In genomic region chr17:1716076-1716911, GRCh38 we compare ENCODE assay signal across 1 cellular context.
A peak's percentile ranks its signal among the peaks of the same experiment; 100 is the strongest.
TF ChIP-seq lines count a peak whose summit lies in the region.

No MANE protein-coding gene starts in this region.

TF ChIP-seq in HepG2, 621 proteins besides CTCF, POLR2A, EP300 and RAD21 (continued from another document and continues in another):
- TF ChIP-seq NR0B2 (CRISPR knock-in tag; IDR thresholded peaks at IDR 0.05), result peak; percentile 52; the same call in 1 of the 2 replicates
- no peak for TF ChIP-seq TCF7L2 (IDR thresholded peaks at IDR 0.05; ENCODE audit: low read depth, low read length)
- 0 out of 2 replicates have a peak, but pooled peaks have one; percentile 24 for TF ChIP-seq KLF9 (CRISPR knock-in tag; IDR thresholded peaks at IDR 0.05; ENCODE audit: low read depth)
- TF ChIP-seq LBX2 (CRISPR knock-in tag; IDR thresholded peaks at IDR 0.05; ENCODE audit: borderline replicate concordance), result no peak
- peak; percentile 68; the same call in 1 of the 2 replicates for TF ChIP-seq DMAP1 (CRISPR knock-in tag; IDR thresholded peaks at IDR 0.05)
- no peak; the same call in 1 of the 2 replicates for TF ChIP-seq ZNF749 (CRISPR knock-in tag; IDR thresholded peaks at IDR 0.05; ENCODE audit: borderline replicate concordance)
- peak; percentile 94 for TF ChIP-seq MXD3 (CRISPR knock-in tag; IDR thresholded peaks at IDR 0.05)
- no peak for TF ChIP-seq CC2D1A (CRISPR knock-in tag; IDR thresholded peaks at IDR 0.05)
- no peak for TF ChIP-seq MTF1 (CRISPR knock-in tag; IDR thresholded peaks at IDR 0.05)
- no peak for TF ChIP-seq DPF2 (CRISPR knock-in tag; IDR thresholded peaks at IDR 0.05; ENCODE audit: borderline replicate concordance, low read depth)
- TF ChIP-seq GATAD2A (CRISPR knock-in tag; IDR thresholded peaks at IDR 0.05), result no peak
- TF ChIP-seq MYC (CRISPR knock-in tag; IDR thresholded peaks at IDR 0.05; ENCODE audit: borderline replicate concordance), result peak; percentile 56; the same call in 1 of the 2 replicates
- TF ChIP-seq, protein P1, sequence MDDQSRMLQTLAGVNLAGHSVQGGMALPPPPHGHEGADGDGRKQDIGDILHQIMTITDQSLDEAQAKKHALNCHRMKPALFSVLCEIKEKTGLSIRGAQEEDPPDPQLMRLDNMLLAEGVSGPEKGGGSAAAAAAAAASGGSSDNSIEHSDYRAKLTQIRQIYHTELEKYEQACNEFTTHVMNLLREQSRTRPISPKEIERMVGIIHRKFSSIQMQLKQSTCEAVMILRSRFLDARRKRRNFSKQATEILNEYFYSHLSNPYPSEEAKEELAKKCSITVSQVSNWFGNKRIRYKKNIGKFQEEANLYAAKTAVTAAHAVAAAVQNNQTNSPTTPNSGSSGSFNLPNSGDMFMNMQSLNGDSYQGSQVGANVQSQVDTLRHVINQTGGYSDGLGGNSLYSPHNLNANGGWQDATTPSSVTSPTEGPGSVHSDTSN (CRISPR knock-in tag; IDR thresholded peaks at IDR 0.05; ENCODE audit: borderline replicate concordance), result peak; percentile 40; the same call in 1 of the 2 replicates
- 0 out of 2 replicates have a peak, but pooled peaks have one; percentile 73 for TF ChIP-seq ZBTB4 (CRISPR knock-in tag; IDR thresholded peaks at IDR 0.05; ENCODE audit: borderline replicate concordance)
- no peak for TF ChIP-seq ZNF331 (CRISPR knock-in tag; IDR thresholded peaks at IDR 0.05)
- TF ChIP-seq, protein P2, sequence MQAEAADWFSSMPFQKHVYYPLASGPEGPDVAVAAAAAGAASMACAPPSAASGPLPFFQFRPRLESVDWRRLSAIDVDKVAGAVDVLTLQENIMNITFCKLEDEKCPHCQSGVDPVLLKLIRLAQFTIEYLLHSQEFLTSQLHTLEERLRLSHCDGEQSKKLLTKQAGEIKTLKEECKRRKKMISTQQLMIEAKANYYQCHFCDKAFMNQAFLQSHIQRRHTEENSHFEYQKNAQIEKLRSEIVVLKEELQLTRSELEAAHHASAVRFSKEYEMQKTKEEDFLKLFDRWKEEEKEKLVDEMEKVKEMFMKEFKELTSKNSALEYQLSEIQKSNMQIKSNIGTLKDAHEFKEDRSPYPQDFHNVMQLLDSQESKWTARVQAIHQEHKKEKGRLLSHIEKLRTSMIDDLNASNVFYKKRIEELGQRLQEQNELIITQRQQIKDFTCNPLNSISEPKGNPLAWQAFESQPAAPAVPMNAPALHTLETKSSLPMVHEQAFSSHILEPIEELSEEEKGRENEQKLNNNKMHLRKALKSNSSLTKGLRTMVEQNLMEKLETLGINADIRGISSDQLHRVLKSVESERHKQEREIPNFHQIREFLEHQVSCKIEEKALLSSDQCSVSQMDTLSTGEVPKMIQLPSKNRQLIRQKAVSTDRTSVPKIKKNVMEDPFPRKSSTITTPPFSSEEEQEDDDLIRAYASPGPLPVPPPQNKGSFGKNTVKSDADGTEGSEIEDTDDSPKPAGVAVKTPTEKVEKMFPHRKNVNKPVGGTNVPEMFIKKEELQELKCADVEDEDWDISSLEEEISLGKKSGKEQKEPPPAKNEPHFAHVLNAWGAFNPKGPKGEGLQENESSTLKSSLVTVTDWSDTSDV (CRISPR knock-in tag; IDR thresholded peaks at IDR 0.05), result no peak
- TF ChIP-seq ZBTB42 (CRISPR knock-in tag; IDR thresholded peaks at IDR 0.05), result no peak
- no peak for TF ChIP-seq HIC2 (CRISPR knock-in tag; IDR thresholded peaks at IDR 0.05; ENCODE audit: low read depth)
- no peak for TF ChIP-seq MATR3 (CRISPR knock-in tag; IDR thresholded peaks at IDR 0.05)
- peak; percentile 88; the same call in 1 of the 2 replicates for TF ChIP-seq POLR2AphosphoS2 (IDR thresholded peaks at IDR 0.05; ENCODE audit: low read depth, low read length)
- TF ChIP-seq, protein P3, sequence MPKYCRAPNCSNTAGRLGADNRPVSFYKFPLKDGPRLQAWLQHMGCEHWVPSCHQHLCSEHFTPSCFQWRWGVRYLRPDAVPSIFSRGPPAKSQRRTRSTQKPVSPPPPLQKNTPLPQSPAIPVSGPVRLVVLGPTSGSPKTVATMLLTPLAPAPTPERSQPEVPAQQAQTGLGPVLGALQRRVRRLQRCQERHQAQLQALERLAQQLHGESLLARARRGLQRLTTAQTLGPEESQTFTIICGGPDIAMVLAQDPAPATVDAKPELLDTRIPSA (CRISPR knock-in tag; IDR thresholded peaks at IDR 0.05; ENCODE audit: borderline replicate concordance), result no peak
- TF ChIP-seq ZFP90 (CRISPR knock-in tag; IDR thresholded peaks at IDR 0.05; ENCODE audit: borderline replicate concordance), result no peak; the same call in 1 of the 2 replicates
- TF ChIP-seq SP140L (CRISPR knock-in tag; IDR thresholded peaks at IDR 0.05; ENCODE audit: borderline replicate concordance), result no peak; the same call in 1 of the 2 replicates
- TF ChIP-seq ZNF501 (CRISPR knock-in tag; IDR thresholded peaks at IDR 0.05), result peak; percentile 79
- TF ChIP-seq DR1 (CRISPR knock-in tag; IDR thresholded peaks at IDR 0.05), result peak; percentile 49; the same call in 1 of the 2 replicates
- TF ChIP-seq, protein P4, sequence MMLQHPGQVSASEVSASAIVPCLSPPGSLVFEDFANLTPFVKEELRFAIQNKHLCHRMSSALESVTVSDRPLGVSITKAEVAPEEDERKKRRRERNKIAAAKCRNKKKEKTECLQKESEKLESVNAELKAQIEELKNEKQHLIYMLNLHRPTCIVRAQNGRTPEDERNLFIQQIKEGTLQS (CRISPR knock-in tag; IDR thresholded peaks at IDR 0.05), result 0 out of 2 replicates have a peak, but pooled peaks have one; percentile 38
- TF ChIP-seq, protein P5, sequence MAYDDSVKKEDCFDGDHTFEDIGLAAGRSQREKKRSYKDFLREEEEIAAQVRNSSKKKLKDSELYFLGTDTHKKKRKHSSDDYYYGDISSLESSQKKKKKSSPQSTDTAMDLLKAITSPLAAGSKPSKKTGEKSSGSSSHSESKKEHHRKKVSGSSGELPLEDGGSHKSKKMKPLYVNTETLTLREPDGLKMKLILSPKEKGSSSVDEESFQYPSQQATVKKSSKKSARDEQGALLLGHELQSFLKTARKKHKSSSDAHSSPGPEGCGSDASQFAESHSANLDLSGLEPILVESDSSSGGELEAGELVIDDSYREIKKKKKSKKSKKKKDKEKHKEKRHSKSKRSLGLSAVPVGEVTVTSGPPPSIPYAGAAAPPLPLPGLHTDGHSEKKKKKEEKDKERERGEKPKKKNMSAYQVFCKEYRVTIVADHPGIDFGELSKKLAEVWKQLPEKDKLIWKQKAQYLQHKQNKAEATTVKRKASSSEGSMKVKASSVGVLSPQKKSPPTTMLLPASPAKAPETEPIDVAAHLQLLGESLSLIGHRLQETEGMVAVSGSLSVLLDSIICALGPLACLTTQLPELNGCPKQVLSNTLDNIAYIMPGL (CRISPR knock-in tag; IDR thresholded peaks at IDR 0.05; ENCODE audit: borderline replicate concordance in 1 of 2, low read depth in 1 of 2), result peak; percentile 17 to 67; a peak in 3 of 4 replicates
- TF ChIP-seq CCDC6 (CRISPR knock-in tag; IDR thresholded peaks at IDR 0.05), result peak; percentile 91
- TF ChIP-seq ZNF766 (CRISPR knock-in tag; IDR thresholded peaks at IDR 0.05; ENCODE audit: borderline replicate concordance), result 0 out of 2 replicates have a peak, but pooled peaks have one; percentile 28
- TF ChIP-seq, protein P6, sequence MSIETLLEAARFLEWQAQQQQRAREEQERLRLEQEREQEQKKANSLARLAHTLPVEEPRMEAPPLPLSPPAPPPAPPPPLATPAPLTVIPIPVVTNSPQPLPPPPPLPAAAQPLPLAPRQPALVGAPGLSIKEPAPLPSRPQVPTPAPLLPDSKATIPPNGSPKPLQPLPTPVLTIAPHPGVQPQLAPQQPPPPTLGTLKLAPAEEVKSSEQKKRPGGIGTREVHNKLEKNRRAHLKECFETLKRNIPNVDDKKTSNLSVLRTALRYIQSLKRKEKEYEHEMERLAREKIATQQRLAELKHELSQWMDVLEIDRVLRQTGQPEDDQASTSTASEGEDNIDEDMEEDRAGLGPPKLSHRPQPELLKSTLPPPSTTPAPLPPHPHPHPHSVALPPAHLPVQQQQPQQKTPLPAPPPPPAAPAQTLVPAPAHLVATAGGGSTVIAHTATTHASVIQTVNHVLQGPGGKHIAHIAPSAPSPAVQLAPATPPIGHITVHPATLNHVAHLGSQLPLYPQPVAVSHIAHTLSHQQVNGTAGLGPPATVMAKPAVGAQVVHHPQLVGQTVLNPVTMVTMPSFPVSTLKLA (IDR thresholded peaks at IDR 0.05), result peak; percentile 85
- TF ChIP-seq SP1 (IDR thresholded peaks at IDR 0.05), result peak; percentile 85; the same call in 1 of the 2 replicates
- peak; percentile 98 for TF ChIP-seq SP1 (CRISPR knock-in tag; IDR thresholded peaks at IDR 0.05)
- peak; percentile 96 for TF ChIP-seq ZNF335 (CRISPR knock-in tag; IDR thresholded peaks at IDR 0.05)
- TF ChIP-seq SP2 (CRISPR knock-in tag; IDR thresholded peaks at IDR 0.05), result peak; percentile 99
- TF ChIP-seq NR2C2 (CRISPR knock-in tag; IDR thresholded peaks at IDR 0.05; ENCODE audit: borderline replicate concordance), result peak; percentile 54; the same call in 1 of the 2 replicates
- no peak for TF ChIP-seq PTBP1 (IDR thresholded peaks at IDR 0.05; ENCODE audit: low read depth, low read length, poor library complexity, severe bottlenecking)
- TF ChIP-seq, protein P7, sequence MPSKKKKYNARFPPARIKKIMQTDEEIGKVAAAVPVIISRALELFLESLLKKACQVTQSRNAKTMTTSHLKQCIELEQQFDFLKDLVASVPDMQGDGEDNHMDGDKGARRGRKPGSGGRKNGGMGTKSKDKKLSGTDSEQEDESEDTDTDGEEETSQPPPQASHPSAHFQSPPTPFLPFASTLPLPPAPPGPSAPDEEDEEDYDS (CRISPR knock-in tag; IDR thresholded peaks at IDR 0.05), result peak; percentile 88
- TF ChIP-seq ZNF572 (CRISPR knock-in tag; IDR thresholded peaks at IDR 0.05), result no peak
- TF ChIP-seq NBN (conservative IDR thresholded peaks at IDR 0.05), result no peak
- TF ChIP-seq DNMT1 (CRISPR knock-in tag; IDR thresholded peaks at IDR 0.05), result no peak
- peak; percentile 65 for TF ChIP-seq E2F1 (CRISPR knock-in tag; IDR thresholded peaks at IDR 0.05)
- TF ChIP-seq ZNF746 (CRISPR knock-in tag; IDR thresholded peaks at IDR 0.05), result no peak
- TF ChIP-seq NONO (IDR thresholded peaks at IDR 0.05), result no peak
- peak; percentile 72; the same call in 1 of the 2 replicates for TF ChIP-seq NONO (CRISPR knock-in tag; conservative IDR thresholded peaks at IDR 0.05)
- no peak for TF ChIP-seq TOPORS (CRISPR knock-in tag; IDR thresholded peaks at IDR 0.05)
- 0 out of 2 replicates have a peak, but pooled peaks have one; percentile 57 for TF ChIP-seq ZNF747 (CRISPR knock-in tag; IDR thresholded peaks at IDR 0.05; ENCODE audit: borderline replicate concordance)
- TF ChIP-seq ZNF260 (CRISPR knock-in tag; IDR thresholded peaks at IDR 0.05; ENCODE audit: borderline replicate concordance, low read depth), result no peak
- TF ChIP-seq ZMYM4 (CRISPR knock-in tag; IDR thresholded peaks at IDR 0.05), result peak; percentile 9; the same call in 1 of the 2 replicates
